Comparison of ENCODE assay signal across 1 cellular context in the genomic region with DNA sequence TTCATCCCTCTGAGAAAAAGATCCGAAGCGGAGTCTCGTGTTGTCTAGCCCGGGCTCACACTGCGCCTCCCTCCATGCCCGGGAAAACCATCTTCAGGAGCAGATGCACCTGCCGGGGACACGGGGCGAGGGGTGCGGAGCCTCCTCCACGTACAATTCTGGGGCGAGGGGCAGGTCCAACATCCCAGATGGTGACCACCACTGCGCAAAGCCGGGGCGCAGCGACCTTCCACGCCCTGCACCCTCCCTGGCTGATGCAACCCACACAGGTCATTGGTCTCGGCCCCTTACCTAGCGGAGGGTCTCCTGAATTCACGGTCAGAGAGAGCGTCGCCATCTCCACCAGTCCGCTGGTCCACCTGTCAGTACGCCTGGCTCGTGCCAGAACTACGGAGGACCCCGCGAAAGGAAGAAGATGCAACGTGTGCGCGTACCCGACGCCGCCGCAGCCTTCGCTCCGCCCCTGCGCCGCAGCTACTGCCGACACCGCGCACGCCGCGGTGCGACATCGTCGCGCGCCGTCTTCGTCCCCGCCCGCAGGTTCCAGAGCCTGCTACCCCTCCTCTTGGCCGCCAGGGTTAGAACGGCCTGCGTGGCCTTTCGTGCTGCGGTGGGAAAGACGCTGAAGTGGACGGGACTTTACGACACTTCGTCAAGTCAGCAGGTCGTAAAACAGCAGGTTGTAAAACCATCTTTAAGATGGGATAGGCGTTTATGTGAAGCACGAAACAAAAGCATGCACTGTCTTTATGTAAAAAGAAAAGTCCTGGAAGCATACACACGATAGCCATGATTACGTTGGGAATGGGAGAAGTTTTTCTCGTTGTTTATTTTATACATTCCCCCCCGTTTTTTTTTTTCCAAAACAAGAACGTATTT.
TF ChIP-seq lines count a peak whose summit lies in the region.

Gene EPRS1, minus strand, starts transcription at position 454 of the 879 bp plus-strand sequence. Its CDS starts 117 bp downstream, at position 337.

TF ChIP-seq in WTC11, 78 proteins besides CTCF, POLR2A, EP300 and RAD21 (continued from another document and continues in another):
- TF ChIP-seq, protein P1, sequence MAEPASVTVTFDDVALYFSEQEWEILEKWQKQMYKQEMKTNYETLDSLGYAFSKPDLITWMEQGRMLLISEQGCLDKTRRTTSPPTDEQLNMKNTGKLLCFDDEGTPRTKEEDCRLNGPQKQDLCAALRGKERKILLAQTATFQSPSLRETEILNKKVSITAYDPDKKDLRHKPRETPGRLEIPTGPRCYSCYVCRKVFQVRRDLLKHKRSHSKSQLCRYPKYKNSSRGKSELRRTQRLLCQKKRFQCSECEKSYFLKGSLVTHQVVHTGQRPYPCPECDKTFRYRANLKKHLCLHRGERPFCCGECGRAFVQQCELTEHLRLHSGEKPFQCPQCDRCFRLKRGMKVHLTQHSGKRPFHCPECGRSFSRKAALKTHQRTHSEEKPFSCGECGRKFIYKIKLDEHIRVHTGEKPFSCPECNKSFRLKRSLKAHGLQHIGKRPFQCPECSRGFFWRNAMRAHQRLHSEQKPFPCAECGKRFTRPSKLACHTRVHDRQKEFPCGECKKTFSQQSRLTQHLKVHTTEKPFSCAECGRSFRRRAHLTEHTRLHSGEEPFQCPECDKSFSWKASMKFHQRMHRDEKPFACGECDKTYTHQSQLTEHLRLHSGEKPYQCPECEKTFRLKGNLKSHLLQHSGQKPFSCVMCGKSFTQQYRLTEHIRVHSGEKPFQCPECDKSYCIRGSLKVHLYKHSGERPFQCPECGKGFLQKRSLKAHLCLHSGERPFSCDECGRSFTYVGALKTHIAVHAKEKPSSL (CRISPR knock-in tag; conservative IDR thresholded peaks at IDR 0.05) = no peak
- TF ChIP-seq GTF2I (CRISPR knock-in tag; conservative IDR thresholded peaks at IDR 0.05) (no peak), ZNF121 (CRISPR knock-in tag; IDR thresholded peaks at IDR 0.05) (no peak), ESRRA (CRISPR knock-in tag; IDR thresholded peaks at IDR 0.05; ENCODE audit: borderline replicate concordance) (0 out of 2 replicates have a peak, but pooled peaks have one; percentile 29), ZNF138 (CRISPR knock-in tag; conservative IDR thresholded peaks at IDR 0.05) (no peak), STAT6 (CRISPR knock-in tag; conservative IDR thresholded peaks at IDR 0.05; ENCODE audit: low read depth) (no peak), E2F5 (CRISPR knock-in tag; IDR thresholded peaks at IDR 0.05) (peak; percentile 88; the same call in 1 of the 2 replicates), ZNF317 (CRISPR knock-in tag; IDR thresholded peaks at IDR 0.05; ENCODE audit: borderline replicate concordance, low read depth) (no peak), NR2C2 (CRISPR knock-in tag; IDR thresholded peaks at IDR 0.05) (no peak), TP53 (CRISPR knock-in tag; IDR thresholded peaks at IDR 0.05) (no peak), TEAD1 (CRISPR knock-in tag; IDR thresholded peaks at IDR 0.05) (peak; percentile 76; the same call in 1 of the 2 replicates), MXD4 (CRISPR knock-in tag; IDR thresholded peaks at IDR 0.05; ENCODE audit: borderline replicate concordance) (no peak), TEAD4 (CRISPR knock-in tag; IDR thresholded peaks at IDR 0.05) (no peak), SOX15 (CRISPR knock-in tag; IDR thresholded peaks at IDR 0.05) (no peak), USF1 (CRISPR knock-in tag; IDR thresholded peaks at IDR 0.05) (peak; percentile 8; the same call in 1 of the 2 replicates), SMAD3 (CRISPR knock-in tag; IDR thresholded peaks at IDR 0.05; ENCODE audit: borderline replicate concordance) (peak; percentile 69; the same call in 1 of the 2 replicates), EMX1 (CRISPR knock-in tag; IDR thresholded peaks at IDR 0.05) (no peak), MYBL2 (CRISPR knock-in tag; IDR thresholded peaks at IDR 0.05) (no peak), CREB1 (CRISPR knock-in tag; IDR thresholded peaks at IDR 0.05) (no peak), RORB (CRISPR knock-in tag; IDR thresholded peaks at IDR 0.05) (no peak), TCF7 (CRISPR knock-in tag; IDR thresholded peaks at IDR 0.05; ENCODE audit: low read depth) (no peak), AFF4 (CRISPR knock-in tag; IDR thresholded peaks at IDR 0.05; ENCODE audit: borderline replicate concordance) (no peak), RELA (CRISPR knock-in tag; IDR thresholded peaks at IDR 0.05; ENCODE audit: borderline replicate concordance) (no peak), NR1H2 (CRISPR knock-in tag; IDR thresholded peaks at IDR 0.05) (no peak)
- TF ChIP-seq, protein P2, sequence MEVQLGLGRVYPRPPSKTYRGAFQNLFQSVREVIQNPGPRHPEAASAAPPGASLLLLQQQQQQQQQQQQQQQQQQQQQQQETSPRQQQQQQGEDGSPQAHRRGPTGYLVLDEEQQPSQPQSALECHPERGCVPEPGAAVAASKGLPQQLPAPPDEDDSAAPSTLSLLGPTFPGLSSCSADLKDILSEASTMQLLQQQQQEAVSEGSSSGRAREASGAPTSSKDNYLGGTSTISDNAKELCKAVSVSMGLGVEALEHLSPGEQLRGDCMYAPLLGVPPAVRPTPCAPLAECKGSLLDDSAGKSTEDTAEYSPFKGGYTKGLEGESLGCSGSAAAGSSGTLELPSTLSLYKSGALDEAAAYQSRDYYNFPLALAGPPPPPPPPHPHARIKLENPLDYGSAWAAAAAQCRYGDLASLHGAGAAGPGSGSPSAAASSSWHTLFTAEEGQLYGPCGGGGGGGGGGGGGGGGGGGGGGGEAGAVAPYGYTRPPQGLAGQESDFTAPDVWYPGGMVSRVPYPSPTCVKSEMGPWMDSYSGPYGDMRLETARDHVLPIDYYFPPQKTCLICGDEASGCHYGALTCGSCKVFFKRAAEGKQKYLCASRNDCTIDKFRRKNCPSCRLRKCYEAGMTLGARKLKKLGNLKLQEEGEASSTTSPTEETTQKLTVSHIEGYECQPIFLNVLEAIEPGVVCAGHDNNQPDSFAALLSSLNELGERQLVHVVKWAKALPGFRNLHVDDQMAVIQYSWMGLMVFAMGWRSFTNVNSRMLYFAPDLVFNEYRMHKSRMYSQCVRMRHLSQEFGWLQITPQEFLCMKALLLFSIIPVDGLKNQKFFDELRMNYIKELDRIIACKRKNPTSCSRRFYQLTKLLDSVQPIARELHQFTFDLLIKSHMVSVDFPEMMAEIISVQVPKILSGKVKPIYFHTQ (CRISPR knock-in tag; IDR thresholded peaks at IDR 0.05) = no peak
- TF ChIP-seq, protein P3, sequence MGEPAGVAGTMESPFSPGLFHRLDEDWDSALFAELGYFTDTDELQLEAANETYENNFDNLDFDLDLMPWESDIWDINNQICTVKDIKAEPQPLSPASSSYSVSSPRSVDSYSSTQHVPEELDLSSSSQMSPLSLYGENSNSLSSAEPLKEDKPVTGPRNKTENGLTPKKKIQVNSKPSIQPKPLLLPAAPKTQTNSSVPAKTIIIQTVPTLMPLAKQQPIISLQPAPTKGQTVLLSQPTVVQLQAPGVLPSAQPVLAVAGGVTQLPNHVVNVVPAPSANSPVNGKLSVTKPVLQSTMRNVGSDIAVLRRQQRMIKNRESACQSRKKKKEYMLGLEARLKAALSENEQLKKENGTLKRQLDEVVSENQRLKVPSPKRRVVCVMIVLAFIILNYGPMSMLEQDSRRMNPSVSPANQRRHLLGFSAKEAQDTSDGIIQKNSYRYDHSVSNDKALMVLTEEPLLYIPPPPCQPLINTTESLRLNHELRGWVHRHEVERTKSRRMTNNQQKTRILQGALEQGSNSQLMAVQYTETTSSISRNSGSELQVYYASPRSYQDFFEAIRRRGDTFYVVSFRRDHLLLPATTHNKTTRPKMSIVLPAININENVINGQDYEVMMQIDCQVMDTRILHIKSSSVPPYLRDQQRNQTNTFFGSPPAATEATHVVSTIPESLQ (CRISPR knock-in tag; IDR thresholded peaks at IDR 0.05) = no peak
- TF ChIP-seq, protein P4, sequence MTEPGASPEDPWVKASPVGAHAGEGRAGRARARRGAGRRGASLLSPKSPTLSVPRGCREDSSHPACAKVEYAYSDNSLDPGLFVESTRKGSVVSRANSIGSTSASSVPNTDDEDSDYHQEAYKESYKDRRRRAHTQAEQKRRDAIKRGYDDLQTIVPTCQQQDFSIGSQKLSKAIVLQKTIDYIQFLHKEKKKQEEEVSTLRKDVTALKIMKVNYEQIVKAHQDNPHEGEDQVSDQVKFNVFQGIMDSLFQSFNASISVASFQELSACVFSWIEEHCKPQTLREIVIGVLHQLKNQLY (CRISPR knock-in tag; IDR thresholded peaks at IDR 0.05) = peak; percentile 64; the same call in 1 of the 2 replicates
- TF ChIP-seq, protein P5, sequence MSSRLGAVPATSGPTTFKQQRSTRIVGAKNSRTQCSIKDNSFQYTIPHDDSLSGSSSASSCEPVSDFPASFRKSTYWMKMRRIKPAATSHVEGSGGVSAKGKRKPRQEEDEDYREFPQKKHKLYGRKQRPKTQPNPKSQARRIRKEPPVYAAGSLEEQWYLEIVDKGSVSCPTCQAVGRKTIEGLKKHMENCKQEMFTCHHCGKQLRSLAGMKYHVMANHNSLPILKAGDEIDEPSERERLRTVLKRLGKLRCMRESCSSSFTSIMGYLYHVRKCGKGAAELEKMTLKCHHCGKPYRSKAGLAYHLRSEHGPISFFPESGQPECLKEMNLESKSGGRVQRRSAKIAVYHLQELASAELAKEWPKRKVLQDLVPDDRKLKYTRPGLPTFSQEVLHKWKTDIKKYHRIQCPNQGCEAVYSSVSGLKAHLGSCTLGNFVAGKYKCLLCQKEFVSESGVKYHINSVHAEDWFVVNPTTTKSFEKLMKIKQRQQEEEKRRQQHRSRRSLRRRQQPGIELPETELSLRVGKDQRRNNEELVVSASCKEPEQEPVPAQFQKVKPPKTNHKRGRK (CRISPR knock-in tag; IDR thresholded peaks at IDR 0.05; ENCODE audit: borderline replicate concordance) = no peak
- TF ChIP-seq, protein P6, sequence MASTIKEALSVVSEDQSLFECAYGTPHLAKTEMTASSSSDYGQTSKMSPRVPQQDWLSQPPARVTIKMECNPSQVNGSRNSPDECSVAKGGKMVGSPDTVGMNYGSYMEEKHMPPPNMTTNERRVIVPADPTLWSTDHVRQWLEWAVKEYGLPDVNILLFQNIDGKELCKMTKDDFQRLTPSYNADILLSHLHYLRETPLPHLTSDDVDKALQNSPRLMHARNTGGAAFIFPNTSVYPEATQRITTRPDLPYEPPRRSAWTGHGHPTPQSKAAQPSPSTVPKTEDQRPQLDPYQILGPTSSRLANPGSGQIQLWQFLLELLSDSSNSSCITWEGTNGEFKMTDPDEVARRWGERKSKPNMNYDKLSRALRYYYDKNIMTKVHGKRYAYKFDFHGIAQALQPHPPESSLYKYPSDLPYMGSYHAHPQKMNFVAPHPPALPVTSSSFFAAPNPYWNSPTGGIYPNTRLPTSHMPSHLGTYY (CRISPR knock-in tag; IDR thresholded peaks at IDR 0.05) = no peak
- TF ChIP-seq, protein P7, sequence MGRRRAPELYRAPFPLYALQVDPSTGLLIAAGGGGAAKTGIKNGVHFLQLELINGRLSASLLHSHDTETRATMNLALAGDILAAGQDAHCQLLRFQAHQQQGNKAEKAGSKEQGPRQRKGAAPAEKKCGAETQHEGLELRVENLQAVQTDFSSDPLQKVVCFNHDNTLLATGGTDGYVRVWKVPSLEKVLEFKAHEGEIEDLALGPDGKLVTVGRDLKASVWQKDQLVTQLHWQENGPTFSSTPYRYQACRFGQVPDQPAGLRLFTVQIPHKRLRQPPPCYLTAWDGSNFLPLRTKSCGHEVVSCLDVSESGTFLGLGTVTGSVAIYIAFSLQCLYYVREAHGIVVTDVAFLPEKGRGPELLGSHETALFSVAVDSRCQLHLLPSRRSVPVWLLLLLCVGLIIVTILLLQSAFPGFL (CRISPR knock-in tag; IDR thresholded peaks at IDR 0.05; ENCODE audit: borderline replicate concordance) = no peak
